In genomic region chr13:51318015-51318414, GRCh38 we compare ENCODE assay signal across 22 cellular contexts. TPM values are rescaled to one million over a fixed set of nuclear protein-coding genes. Genes with fewer than 3 reads are reported as not detected.
"Had no signal": no experiment of that assay in that cellular context is flagged by ENCODE, and none has a peak within 500 bp of the region (broad histone marks: within the 10 kb centered on the region; RNA-seq: fewer than 3 reads in every experiment).

No MANE protein-coding gene starts in this region.

- H3K27ac ChIP-seq: gastroesophageal sphincter, hepatocyte, ovary, thyroid gland, upper lobe of left lung, uterus had no signal

- H3K4me3 Mint-ChIP-seq: natural killer cell, neural crest cell had no signal

- ATAC-seq: esophagus mucosa, gastroesophageal sphincter, mucosa of descending colon, natural killer cell, right cardiac atrium had no signal

- H3K36me3 ChIP-seq: gastroesophageal sphincter, ovary, thyroid gland, upper lobe of left lung, uterus had no signal

- H3K4me1 ChIP-seq: gastroesophageal sphincter, upper lobe of left lung, uterus had no signal

- H3K27ac Mint-ChIP-seq: natural killer cell had no signal

- H3K4me3 ChIP-seq: dorsolateral prefrontal cortex, gastroesophageal sphincter, hepatocyte, mucosa of descending colon, ovary, thyroid gland, upper lobe of left lung, uterus had no signal

- DNase-seq: cortex of kidney; dorsolateral prefrontal cortex; effector CD8-positive, alpha-beta T cell; kidney; mucosa of descending colon; natural killer cell; ovary; right cardiac atrium; small intestine; stimulated activated CD4-positive, alpha-beta T cell treated with anti-CD3 and anti-CD28 coated beads, Interleukin-12 subunit alpha, Interleukin-12 subunit beta, amount 100 ng/mL, for 4 hours; stimulated activated naive CD4-positive, alpha-beta T cell treated with Interleukin-2 at 50 U/mL for 16 hours; thyroid gland; upper lobe of left lung; uterus had no signal

- H2AFZ ChIP-seq: hepatocyte had no signal

- H3K4me1 Mint-ChIP-seq: natural killer cell had no signal

- H3K9me3 Mint-ChIP-seq: natural killer cell, neural crest cell had no signal

- H3K27me3 ChIP-seq: dorsolateral prefrontal cortex, gastroesophageal sphincter, hepatocyte, ovary, thyroid gland, upper lobe of left lung, uterus had no signal

- H3K36me3 Mint-ChIP-seq: natural killer cell had no signal

- H3K9me3 ChIP-seq: gastroesophageal sphincter, mucosa of descending colon, ovary, thyroid gland, upper lobe of left lung, uterus had no signal

- H3K79me2 ChIP-seq: hepatocyte had no signal

- FAIRE-seq: endometrium, kidney, small intestine had no signal

- H3K4me2 ChIP-seq: hepatocyte had no signal

RNA-seq across cellular contexts. Expression of gene SERPINE3, which starts 21.5 kb away (rescaled TPM):
- total RNA-seq: esophagus mucosa, fibroblast of lung, kidney, mucosa of descending colon, myocyte, natural killer cell, neural crest cell, posterior vena cava, right cardiac atrium, thyroid gland, upper lobe of left lung had no signal
